ENCODE assay signal across 1 cellular context in the genomic region with DNA sequence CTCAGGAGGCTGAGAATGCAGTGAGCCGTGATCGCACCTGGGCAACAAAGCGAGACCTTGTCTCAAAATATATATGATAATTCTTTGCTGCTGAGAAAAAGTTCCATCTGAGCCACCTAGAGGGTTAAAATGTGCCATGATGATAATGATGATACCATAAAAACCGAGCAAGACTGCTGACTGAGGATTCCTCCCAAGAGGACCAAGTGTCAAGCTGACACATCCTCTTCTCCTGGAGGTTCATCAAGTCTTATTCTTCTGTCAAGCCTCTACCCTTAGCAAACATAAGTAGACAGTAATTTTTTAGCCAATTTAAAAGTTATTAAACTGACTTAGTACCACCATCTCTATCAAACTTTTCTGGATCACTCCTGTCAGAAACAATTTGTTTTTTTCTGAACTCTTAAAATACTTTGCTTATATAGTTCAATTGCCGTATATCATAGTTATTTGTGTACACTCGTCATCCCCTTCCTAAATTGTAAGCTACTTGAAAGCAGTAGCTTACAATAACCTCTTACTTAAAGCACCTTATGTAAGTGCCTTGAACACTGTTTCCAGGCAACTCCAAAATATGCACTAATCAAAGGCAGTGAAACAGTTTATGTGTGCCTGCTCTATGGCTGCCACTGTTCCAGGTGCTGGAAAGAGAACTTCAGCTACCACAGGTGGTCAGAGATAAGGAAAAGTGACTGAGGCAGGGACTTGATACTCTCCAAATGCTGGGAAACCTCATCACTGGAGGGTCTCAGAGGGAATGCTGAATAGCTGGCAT.
TF ChIP-seq lines count a peak whose summit lies in the region.

No MANE protein-coding gene starts in this region.

TF ChIP-seq in HepG2, 621 proteins besides CTCF, POLR2A, EP300 and RAD21 (continued from another document):
- TF ChIP-seq ZC3H4 (CRISPR knock-in tag; IDR thresholded peaks at IDR 0.05; ENCODE audit: borderline replicate concordance) (no peak), U2AF1 (optimal IDR thresholded peaks at IDR 0.05; ENCODE audit: low read depth, low read length) (no peak), ZNF850 (CRISPR knock-in tag; conservative IDR thresholded peaks at IDR 0.05) (no peak), ZFP41 (CRISPR knock-in tag; IDR thresholded peaks at IDR 0.05; ENCODE audit: borderline replicate concordance) (no peak), KLF15 (CRISPR knock-in tag; IDR thresholded peaks at IDR 0.05; ENCODE audit: borderline replicate concordance) (no peak), ZNF510 (CRISPR knock-in tag; IDR thresholded peaks at IDR 0.05; ENCODE audit: low read depth) (no peak), JARID2 (CRISPR knock-in tag; IDR thresholded peaks at IDR 0.05; ENCODE audit: insufficient replicate concordance) (no peak), GLI4 (CRISPR knock-in tag; IDR thresholded peaks at IDR 0.05; ENCODE audit: borderline replicate concordance) (no peak)
- TF ChIP-seq, protein P1, sequence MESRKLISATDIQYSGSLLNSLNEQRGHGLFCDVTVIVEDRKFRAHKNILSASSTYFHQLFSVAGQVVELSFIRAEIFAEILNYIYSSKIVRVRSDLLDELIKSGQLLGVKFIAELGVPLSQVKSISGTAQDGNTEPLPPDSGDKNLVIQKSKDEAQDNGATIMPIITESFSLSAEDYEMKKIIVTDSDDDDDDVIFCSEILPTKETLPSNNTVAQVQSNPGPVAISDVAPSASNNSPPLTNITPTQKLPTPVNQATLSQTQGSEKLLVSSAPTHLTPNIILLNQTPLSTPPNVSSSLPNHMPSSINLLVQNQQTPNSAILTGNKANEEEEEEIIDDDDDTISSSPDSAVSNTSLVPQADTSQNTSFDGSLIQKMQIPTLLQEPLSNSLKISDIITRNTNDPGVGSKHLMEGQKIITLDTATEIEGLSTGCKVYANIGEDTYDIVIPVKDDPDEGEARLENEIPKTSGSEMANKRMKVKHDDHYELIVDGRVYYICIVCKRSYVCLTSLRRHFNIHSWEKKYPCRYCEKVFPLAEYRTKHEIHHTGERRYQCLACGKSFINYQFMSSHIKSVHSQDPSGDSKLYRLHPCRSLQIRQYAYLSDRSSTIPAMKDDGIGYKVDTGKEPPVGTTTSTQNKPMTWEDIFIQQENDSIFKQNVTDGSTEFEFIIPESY (CRISPR knock-in tag; IDR thresholded peaks at IDR 0.05) = no peak
